Comparison of ENCODE assay signal across 8 cellular contexts in genomic region chr2:113157897-113158753, GRCh38. TPM values are rescaled to one million over a fixed set of nuclear protein-coding genes. Genes with fewer than 3 reads are reported as not detected.
DNase-seq lines count a peak whose midpoint lies in the region; ATAC-seq lines count a peak whose summit lies in the region.

No MANE protein-coding gene starts in this region.

- CTCF ChIA-PET in activated CD4-positive, alpha-beta memory T cell treated with anti-CD3 and anti-CD28 coated beads for 36 hours (lab: Charles Lee) = interaction anchor here (1.0 to 4.8 kb wide), 8 partner anchors 9 to 78 kb away, joined by 3 to 69 read pairs (median 9); partner anchors contain the start of gene PSD4

- H3K4me3 ChIP-seq in iPS-15b (ENCODE audit: low read depth, low read length) = peak overlapping the region; percentile 70

- POLR2A ChIA-PET in activated CD4-positive, alpha-beta memory T cell treated with anti-CD3 and anti-CD28 coated beads for 36 hours (lab: Charles Lee) = interaction anchor here (0.8 to 5.9 kb wide), 6 partner anchors 9 to 54 kb away, joined by 3 to 74 read pairs (median 4); partner anchors contain the start of gene PSD4

- peaks cover 5% of the 10 kb centered on the region for H3K4me1 ChIP-seq in iPS-15b (ENCODE audit: control insufficient read depth, insufficient read depth, low read length)

- H3K27ac Mint-ChIP-seq in activated CD4-positive, alpha-beta memory T cell treated with anti-CD3 and anti-CD28 coated beads for 36 hours = peak overlapping the region; percentile 79
- H3K27ac Mint-ChIP-seq in stimulated activated naive CD8-positive, alpha-beta T cell treated with anti-CD3 and anti-CD28 coated beads, Interleukin-15, amount 100 ng/mL, for 72 hours = peak overlapping the region; percentile 90

- DNase-seq in activated T-cell treated with anti-CD3 and anti-CD28 coated beads, Interleukin-2, amount 50 U/mL, for 4 hours = no peak
- no peak for DNase-seq in activated T-cell treated with anti-CD3 and anti-CD28 coated beads, Interleukin-2, amount 50 U/mL, for 1 hour
- DNase-seq in activated CD4-positive, alpha-beta memory T cell treated with anti-CD3 and anti-CD28 coated beads for 36 hours = peak; percentile 48
- no peak for DNase-seq in stimulated activated naive CD8-positive, alpha-beta T cell treated with anti-CD3 and anti-CD28 coated beads, Interleukin-15, amount 100 ng/mL, for 72 hours
- DNase-seq in occipital lobe (lab: John Stamatoyannopoulos, UW) (no peak), HUDEP-2 (lab: John Stamatoyannopoulos, UW; ENCODE audit: unreplicated experiment in 76 of 76) (no peak)

- H3K27me3 Mint-ChIP-seq in activated T-cell treated with anti-CD3 and anti-CD28 coated beads, Interleukin-2, amount 50 U/mL, for 4 hours (ENCODE audit: low read depth) = no peaks in the 10 kb centered on the region
- H3K27me3 Mint-ChIP-seq in activated CD4-positive, alpha-beta memory T cell treated with anti-CD3 and anti-CD28 coated beads for 36 hours = no peaks in the 10 kb centered on the region
- H3K27me3 Mint-ChIP-seq in stimulated activated naive CD8-positive, alpha-beta T cell treated with anti-CD3 and anti-CD28 coated beads, Interleukin-15, amount 100 ng/mL, for 72 hours = no peaks in the 10 kb centered on the region

- no peaks in the 10 kb centered on the region for H3K36me3 Mint-ChIP-seq in activated T-cell treated with anti-CD3 and anti-CD28 coated beads, Interleukin-2, amount 50 U/mL, for 4 hours (ENCODE audit: insufficient read depth)
- no peaks in the 10 kb centered on the region for H3K36me3 Mint-ChIP-seq in activated CD4-positive, alpha-beta memory T cell treated with anti-CD3 and anti-CD28 coated beads for 36 hours

- peak; percentile 78 to 80 for ATAC-seq in activated T-cell treated with anti-CD3 and anti-CD28 coated beads, Interleukin-2, amount 50 U/mL, for 4 hours
- ATAC-seq in stimulated activated naive CD8-positive, alpha-beta T cell treated with anti-CD3 and anti-CD28 coated beads, Interleukin-15, amount 100 ng/mL, for 72 hours = peak; percentile 57
- no peak for ATAC-seq in HG02981 (IDR thresholded peaks at IDR 0.05; ENCODE audit: unreplicated experiment)

- H3K9ac ChIP-seq in iPS-15b (ENCODE audit: low read depth, low read length) = no peak overlapping the region

- H3K36me3 ChIP-seq in iPS-15b (ENCODE audit: control insufficient read depth, insufficient read depth, low read length) = no peaks in the 10 kb centered on the region

- no peaks in the 10 kb centered on the region for H3K9me3 Mint-ChIP-seq in activated T-cell treated with anti-CD3 and anti-CD28 coated beads, Interleukin-2, amount 50 U/mL, for 4 hours
- no peaks in the 10 kb centered on the region for H3K9me3 Mint-ChIP-seq in activated CD4-positive, alpha-beta memory T cell treated with anti-CD3 and anti-CD28 coated beads for 36 hours
- H3K9me3 Mint-ChIP-seq in stimulated activated naive CD8-positive, alpha-beta T cell treated with anti-CD3 and anti-CD28 coated beads, Interleukin-15, amount 100 ng/mL, for 72 hours = no peaks in the 10 kb centered on the region

- H3K9me3 ChIP-seq in iPS-15b (ENCODE audit: control insufficient read depth, insufficient read depth, low read length) = no peaks in the 10 kb centered on the region

- H3K4me1 Mint-ChIP-seq in activated T-cell treated with anti-CD3 and anti-CD28 coated beads, Interleukin-2, amount 50 U/mL, for 4 hours (ENCODE audit: low read depth) = peaks cover 30% of the 10 kb centered on the region
- peaks cover 28% of the 10 kb centered on the region for H3K4me1 Mint-ChIP-seq in activated CD4-positive, alpha-beta memory T cell treated with anti-CD3 and anti-CD28 coated beads for 36 hours (ENCODE audit: low read depth)
- peaks cover 28% of the 10 kb centered on the region for H3K4me1 Mint-ChIP-seq in stimulated activated naive CD8-positive, alpha-beta T cell treated with anti-CD3 and anti-CD28 coated beads, Interleukin-15, amount 100 ng/mL, for 72 hours

- H3K4me3 Mint-ChIP-seq in activated T-cell treated with anti-CD3 and anti-CD28 coated beads, Interleukin-2, amount 50 U/mL, for 4 hours = peak overlapping the region; percentile 86
- peak overlapping the region; percentile 81 for H3K4me3 Mint-ChIP-seq in activated CD4-positive, alpha-beta memory T cell treated with anti-CD3 and anti-CD28 coated beads for 36 hours
- peak overlapping the region; percentile 88 to 90 for H3K4me3 Mint-ChIP-seq in stimulated activated naive CD8-positive, alpha-beta T cell treated with anti-CD3 and anti-CD28 coated beads, Interleukin-15, amount 100 ng/mL, for 72 hours

- peaks cover 31% of the 10 kb centered on the region for H3K27me3 ChIP-seq in iPS-15b (ENCODE audit: control insufficient read depth, insufficient read depth, low read length)

- intact Hi-C loops in activated CD4-positive, alpha-beta memory T cell treated with anti-CD3 and anti-CD28 coated beads for 36 hours (cut with micrococcal nuclease) = loop anchor here (1.0 to 2.0 kb wide), 3 partner anchors 9 to 19 kb away; partner anchors contain the start of gene PSD4

RNA-seq across cellular contexts. Expression of gene PSD4, which starts 15.6 kb away (rescaled TPM):
- total RNA-seq in activated T-cell treated with anti-CD3 and anti-CD28 coated beads, Interleukin-2, amount 50 U/mL, for 4 hours = 100 to 1,000 TPM; 155 to 172 (median 164) TPM
- total RNA-seq in activated CD4-positive, alpha-beta memory T cell treated with anti-CD3 and anti-CD28 coated beads for 36 hours = 100 to 1,000 TPM; 156 to 170 TPM
- total RNA-seq in occipital lobe = 4.2 TPM

RNA-seq across cellular contexts. Expression of gene IL1RN, which starts 30.7 kb away (rescaled TPM):
- total RNA-seq in activated T-cell treated with anti-CD3 and anti-CD28 coated beads, Interleukin-2, amount 50 U/mL, for 4 hours = 1 to 10 TPM; 1.2 to 2.5 (median 1.8) TPM
- total RNA-seq in activated CD4-positive, alpha-beta memory T cell treated with anti-CD3 and anti-CD28 coated beads for 36 hours = 10 to 100 TPM in 1 of 2 experiments, 1 to 10 TPM in 1; 9.8 to 10.5 TPM
- total RNA-seq in occipital lobe = not detected

Comparison
In these comparisons a context has a peak if more than half of its experiments do, and no peak if none do; other contexts are left out.
1. RNA of gene PSD4, which starts 15.6 kb away (total RNA-seq): 156 to 170 TPM in activated CD4-positive, alpha-beta memory T cell treated with anti-CD3 and anti-CD28 coated beads for 36 hours and 155 to 172 TPM in activated T-cell treated with anti-CD3 and anti-CD28 coated beads, Interleukin-2, amount 50 U/mL, for 4 hours; 4.2 TPM in occipital lobe (single experiment); every median in the first group is over 10 times any median in the second.
2. Peak in every context shown above with its lines, with median percentiles within 50 percentile points of each other: H3K4me3 Mint-ChIP-seq.